Comparison of ENCODE assay signal across 1 cellular context in the genomic region with DNA sequence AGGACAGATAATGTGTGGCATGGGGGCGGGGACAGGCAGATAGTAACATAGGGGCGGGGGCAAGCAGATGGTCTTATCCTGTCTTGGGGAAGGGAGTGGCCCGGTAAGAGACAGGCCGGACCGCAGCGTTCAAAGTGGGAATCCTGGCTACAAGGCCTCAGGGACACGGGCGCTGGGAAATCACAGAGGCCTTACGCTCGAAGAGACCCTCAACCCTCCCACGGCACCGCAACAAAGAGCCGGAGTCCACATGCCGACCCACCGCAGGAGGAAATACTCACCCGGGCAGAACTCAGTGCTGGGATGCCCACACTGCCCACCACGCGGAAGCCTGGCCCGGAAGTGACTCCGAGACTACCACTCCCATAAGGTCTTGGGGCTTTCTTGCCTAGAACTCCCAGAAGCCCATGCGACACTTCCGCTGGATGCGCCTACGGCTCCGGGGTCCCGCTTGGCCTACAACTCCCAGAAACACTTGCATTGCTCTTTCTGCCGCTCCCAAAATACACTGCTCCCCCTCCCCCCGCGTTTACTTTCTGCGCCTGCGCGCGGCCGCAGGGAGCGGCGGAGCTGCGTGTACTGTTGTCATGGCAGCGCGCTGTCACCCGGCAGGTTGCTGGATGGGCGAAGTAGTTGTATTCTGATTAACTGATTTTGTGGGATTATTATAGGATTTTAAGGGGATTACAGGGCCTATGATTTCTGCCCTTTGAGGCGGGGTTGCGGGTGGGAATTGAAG.
TF ChIP-seq lines count a peak whose summit lies in the region.

A gene (minus strand): TSS at position 344 of the 739 bp plus-strand sequence. CDS start 3,840 bp downstream, outside the sequence.

TF ChIP-seq in K562, 482 proteins besides CTCF, POLR2A, EP300 and RAD21 (continued from another document and continues in another):
- TF ChIP-seq, protein P1, sequence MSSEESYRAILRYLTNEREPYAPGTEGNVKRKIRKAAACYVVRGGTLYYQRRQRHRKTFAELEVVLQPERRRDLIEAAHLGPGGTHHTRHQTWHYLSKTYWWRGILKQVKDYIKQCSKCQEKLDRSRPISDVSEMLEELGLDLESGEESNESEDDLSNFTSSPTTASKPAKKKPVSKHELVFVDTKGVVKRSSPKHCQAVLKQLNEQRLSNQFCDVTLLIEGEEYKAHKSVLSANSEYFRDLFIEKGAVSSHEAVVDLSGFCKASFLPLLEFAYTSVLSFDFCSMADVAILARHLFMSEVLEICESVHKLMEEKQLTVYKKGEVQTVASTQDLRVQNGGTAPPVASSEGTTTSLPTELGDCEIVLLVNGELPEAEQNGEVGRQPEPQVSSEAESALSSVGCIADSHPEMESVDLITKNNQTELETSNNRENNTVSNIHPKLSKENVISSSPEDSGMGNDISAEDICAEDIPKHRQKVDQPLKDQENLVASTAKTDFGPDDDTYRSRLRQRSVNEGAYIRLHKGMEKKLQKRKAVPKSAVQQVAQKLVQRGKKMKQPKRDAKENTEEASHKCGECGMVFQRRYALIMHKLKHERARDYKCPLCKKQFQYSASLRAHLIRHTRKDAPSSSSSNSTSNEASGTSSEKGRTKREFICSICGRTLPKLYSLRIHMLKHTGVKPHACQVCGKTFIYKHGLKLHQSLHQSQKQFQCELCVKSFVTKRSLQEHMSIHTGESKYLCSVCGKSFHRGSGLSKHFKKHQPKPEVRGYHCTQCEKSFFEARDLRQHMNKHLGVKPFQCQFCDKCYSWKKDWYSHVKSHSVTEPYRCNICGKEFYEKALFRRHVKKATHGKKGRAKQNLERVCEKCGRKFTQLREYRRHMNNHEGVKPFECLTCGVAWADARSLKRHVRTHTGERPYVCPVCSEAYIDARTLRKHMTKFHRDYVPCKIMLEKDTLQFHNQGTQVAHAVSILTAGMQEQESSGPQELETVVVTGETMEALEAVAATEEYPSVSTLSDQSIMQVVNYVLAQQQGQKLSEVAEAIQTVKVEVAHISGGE (CRISPR knock-in tag; IDR thresholded peaks at IDR 0.05), result peak in 1 of 3 experiments; percentile 86; a peak in 2 of 6 replicates
- TF ChIP-seq, protein P2, sequence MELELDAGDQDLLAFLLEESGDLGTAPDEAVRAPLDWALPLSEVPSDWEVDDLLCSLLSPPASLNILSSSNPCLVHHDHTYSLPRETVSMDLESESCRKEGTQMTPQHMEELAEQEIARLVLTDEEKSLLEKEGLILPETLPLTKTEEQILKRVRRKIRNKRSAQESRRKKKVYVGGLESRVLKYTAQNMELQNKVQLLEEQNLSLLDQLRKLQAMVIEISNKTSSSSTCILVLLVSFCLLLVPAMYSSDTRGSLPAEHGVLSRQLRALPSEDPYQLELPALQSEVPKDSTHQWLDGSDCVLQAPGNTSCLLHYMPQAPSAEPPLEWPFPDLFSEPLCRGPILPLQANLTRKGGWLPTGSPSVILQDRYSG (tag; conservative IDR thresholded peaks at IDR 0.05; ENCODE audit: low read depth), result no peak
- TF ChIP-seq SP2 (IDR thresholded peaks at IDR 0.05; ENCODE audit: extremely low read depth, low read depth, low read length, poor library complexity, severe bottlenecking), result no peak
- TF ChIP-seq, protein P3, sequence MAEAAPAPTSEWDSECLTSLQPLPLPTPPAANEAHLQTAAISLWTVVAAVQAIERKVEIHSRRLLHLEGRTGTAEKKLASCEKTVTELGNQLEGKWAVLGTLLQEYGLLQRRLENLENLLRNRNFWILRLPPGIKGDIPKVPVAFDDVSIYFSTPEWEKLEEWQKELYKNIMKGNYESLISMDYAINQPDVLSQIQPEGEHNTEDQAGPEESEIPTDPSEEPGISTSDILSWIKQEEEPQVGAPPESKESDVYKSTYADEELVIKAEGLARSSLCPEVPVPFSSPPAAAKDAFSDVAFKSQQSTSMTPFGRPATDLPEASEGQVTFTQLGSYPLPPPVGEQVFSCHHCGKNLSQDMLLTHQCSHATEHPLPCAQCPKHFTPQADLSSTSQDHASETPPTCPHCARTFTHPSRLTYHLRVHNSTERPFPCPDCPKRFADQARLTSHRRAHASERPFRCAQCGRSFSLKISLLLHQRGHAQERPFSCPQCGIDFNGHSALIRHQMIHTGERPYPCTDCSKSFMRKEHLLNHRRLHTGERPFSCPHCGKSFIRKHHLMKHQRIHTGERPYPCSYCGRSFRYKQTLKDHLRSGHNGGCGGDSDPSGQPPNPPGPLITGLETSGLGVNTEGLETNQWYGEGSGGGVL (CRISPR knock-in tag; IDR thresholded peaks at IDR 0.05), result no peak
- TF ChIP-seq, protein P4, sequence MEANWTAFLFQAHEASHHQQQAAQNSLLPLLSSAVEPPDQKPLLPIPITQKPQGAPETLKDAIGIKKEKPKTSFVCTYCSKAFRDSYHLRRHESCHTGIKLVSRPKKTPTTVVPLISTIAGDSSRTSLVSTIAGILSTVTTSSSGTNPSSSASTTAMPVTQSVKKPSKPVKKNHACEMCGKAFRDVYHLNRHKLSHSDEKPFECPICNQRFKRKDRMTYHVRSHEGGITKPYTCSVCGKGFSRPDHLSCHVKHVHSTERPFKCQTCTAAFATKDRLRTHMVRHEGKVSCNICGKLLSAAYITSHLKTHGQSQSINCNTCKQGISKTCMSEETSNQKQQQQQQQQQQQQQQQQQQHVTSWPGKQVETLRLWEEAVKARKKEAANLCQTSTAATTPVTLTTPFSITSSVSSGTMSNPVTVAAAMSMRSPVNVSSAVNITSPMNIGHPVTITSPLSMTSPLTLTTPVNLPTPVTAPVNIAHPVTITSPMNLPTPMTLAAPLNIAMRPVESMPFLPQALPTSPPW (CRISPR knock-in tag; IDR thresholded peaks at IDR 0.05), result peak; percentile 93
- TF ChIP-seq TFAM (CRISPR knock-in tag; conservative IDR thresholded peaks at IDR 0.05), result no peak
- TF ChIP-seq NR3C1 (CRISPR knock-in tag; IDR thresholded peaks at IDR 0.05), result no peak
- TF ChIP-seq MAFG (tag; conservative IDR thresholded peaks at IDR 0.05), result no peak
- no peak for TF ChIP-seq PTBP1 (IDR thresholded peaks at IDR 0.05; ENCODE audit: low read depth, low read length)
- no peak for TF ChIP-seq RHOXF2B (CRISPR knock-in tag; conservative IDR thresholded peaks at IDR 0.05)
- no peak for TF ChIP-seq ZNF778 (CRISPR knock-in tag; IDR thresholded peaks at IDR 0.05)
- peak; percentile 91 for TF ChIP-seq ZNF644 (tag; IDR thresholded peaks at IDR 0.05; ENCODE audit: low read depth)
- TF ChIP-seq RNF2 (IDR thresholded peaks at IDR 0.05), result peak; percentile 43; the same call in 1 of the 2 replicates
- TF ChIP-seq, protein P5, sequence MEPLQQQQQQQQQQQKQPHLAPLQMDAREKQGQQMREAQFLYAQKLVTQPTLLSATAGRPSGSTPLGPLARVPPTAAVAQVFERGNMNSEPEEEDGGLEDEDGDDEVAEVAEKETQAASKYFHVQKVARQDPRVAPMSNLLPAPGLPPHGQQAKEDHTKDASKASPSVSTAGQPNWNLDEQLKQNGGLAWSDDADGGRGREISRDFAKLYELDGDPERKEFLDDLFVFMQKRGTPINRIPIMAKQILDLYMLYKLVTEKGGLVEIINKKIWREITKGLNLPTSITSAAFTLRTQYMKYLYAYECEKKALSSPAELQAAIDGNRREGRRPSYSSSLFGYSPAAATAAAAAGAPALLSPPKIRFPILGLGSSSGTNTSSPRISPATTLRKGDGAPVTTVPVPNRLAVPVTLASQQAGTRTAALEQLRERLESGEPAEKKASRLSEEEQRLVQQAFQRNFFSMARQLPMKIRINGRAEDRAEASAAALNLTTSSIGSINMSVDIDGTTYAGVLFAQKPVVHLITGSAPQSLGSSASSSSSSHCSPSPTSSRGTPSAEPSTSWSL (CRISPR knock-in tag; IDR thresholded peaks at IDR 0.05; ENCODE audit: borderline replicate concordance), result no peak
- no peak for TF ChIP-seq ZNF324 (CRISPR knock-in tag; IDR thresholded peaks at IDR 0.05)
- no peak for TF ChIP-seq TCF7 (IDR thresholded peaks at IDR 0.05; ENCODE audit: borderline replicate concordance)
- TF ChIP-seq MEIS2 (IDR thresholded peaks at IDR 0.05; ENCODE audit: partially characterized antibody), result peak; percentile 82
- TF ChIP-seq KLF13 (tag; IDR thresholded peaks at IDR 0.05; ENCODE audit: borderline replicate concordance, low read depth), result no peak
- TF ChIP-seq, protein P6, sequence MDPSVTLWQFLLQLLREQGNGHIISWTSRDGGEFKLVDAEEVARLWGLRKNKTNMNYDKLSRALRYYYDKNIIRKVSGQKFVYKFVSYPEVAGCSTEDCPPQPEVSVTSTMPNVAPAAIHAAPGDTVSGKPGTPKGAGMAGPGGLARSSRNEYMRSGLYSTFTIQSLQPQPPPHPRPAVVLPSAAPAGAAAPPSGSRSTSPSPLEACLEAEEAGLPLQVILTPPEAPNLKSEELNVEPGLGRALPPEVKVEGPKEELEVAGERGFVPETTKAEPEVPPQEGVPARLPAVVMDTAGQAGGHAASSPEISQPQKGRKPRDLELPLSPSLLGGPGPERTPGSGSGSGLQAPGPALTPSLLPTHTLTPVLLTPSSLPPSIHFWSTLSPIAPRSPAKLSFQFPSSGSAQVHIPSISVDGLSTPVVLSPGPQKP (CRISPR knock-in tag; IDR thresholded peaks at IDR 0.05), result no peak
- peak; percentile 99 for TF ChIP-seq ELF1 (tag; IDR thresholded peaks at IDR 0.05)
- TF ChIP-seq ERF (CRISPR knock-in tag; IDR thresholded peaks at IDR 0.05), result peak; percentile 15; the same call in 1 of the 2 replicates
- peak; percentile 92 for TF ChIP-seq POLR2G (IDR thresholded peaks at IDR 0.05; ENCODE audit: low read depth, low read length)
- TF ChIP-seq FOXJ2 (tag; IDR thresholded peaks at IDR 0.05), result peak; percentile 88
- no peak for TF ChIP-seq ZNF551 (CRISPR knock-in tag; IDR thresholded peaks at IDR 0.05)
- no peak for TF ChIP-seq HEY1 (CRISPR knock-in tag; IDR thresholded peaks at IDR 0.05; ENCODE audit: borderline replicate concordance)
- peak; percentile 41; the same call in 1 of the 2 replicates for TF ChIP-seq JUN (IDR thresholded peaks at IDR 0.05; ENCODE audit: borderline replicate concordance, low read depth, low read length)
- TF ChIP-seq JUN (CRISPR knock-in tag; IDR thresholded peaks at IDR 0.05; ENCODE audit: borderline replicate concordance), result no peak
- no peak for TF ChIP-seq IRF2 (CRISPR knock-in tag; IDR thresholded peaks at IDR 0.05)
- TF ChIP-seq, protein P7, sequence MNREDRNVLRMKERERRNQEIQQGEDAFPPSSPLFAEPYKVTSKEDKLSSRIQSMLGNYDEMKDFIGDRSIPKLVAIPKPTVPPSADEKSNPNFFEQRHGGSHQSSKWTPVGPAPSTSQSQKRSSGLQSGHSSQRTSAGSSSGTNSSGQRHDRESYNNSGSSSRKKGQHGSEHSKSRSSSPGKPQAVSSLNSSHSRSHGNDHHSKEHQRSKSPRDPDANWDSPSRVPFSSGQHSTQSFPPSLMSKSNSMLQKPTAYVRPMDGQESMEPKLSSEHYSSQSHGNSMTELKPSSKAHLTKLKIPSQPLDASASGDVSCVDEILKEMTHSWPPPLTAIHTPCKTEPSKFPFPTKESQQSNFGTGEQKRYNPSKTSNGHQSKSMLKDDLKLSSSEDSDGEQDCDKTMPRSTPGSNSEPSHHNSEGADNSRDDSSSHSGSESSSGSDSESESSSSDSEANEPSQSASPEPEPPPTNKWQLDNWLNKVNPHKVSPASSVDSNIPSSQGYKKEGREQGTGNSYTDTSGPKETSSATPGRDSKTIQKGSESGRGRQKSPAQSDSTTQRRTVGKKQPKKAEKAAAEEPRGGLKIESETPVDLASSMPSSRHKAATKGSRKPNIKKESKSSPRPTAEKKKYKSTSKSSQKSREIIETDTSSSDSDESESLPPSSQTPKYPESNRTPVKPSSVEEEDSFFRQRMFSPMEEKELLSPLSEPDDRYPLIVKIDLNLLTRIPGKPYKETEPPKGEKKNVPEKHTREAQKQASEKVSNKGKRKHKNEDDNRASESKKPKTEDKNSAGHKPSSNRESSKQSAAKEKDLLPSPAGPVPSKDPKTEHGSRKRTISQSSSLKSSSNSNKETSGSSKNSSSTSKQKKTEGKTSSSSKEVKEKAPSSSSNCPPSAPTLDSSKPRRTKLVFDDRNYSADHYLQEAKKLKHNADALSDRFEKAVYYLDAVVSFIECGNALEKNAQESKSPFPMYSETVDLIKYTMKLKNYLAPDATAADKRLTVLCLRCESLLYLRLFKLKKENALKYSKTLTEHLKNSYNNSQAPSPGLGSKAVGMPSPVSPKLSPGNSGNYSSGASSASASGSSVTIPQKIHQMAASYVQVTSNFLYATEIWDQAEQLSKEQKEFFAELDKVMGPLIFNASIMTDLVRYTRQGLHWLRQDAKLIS (CRISPR knock-in tag; IDR thresholded peaks at IDR 0.05), result no peak
- no peak for TF ChIP-seq NFATC3 (IDR thresholded peaks at IDR 0.05)
- TF ChIP-seq, protein P8, sequence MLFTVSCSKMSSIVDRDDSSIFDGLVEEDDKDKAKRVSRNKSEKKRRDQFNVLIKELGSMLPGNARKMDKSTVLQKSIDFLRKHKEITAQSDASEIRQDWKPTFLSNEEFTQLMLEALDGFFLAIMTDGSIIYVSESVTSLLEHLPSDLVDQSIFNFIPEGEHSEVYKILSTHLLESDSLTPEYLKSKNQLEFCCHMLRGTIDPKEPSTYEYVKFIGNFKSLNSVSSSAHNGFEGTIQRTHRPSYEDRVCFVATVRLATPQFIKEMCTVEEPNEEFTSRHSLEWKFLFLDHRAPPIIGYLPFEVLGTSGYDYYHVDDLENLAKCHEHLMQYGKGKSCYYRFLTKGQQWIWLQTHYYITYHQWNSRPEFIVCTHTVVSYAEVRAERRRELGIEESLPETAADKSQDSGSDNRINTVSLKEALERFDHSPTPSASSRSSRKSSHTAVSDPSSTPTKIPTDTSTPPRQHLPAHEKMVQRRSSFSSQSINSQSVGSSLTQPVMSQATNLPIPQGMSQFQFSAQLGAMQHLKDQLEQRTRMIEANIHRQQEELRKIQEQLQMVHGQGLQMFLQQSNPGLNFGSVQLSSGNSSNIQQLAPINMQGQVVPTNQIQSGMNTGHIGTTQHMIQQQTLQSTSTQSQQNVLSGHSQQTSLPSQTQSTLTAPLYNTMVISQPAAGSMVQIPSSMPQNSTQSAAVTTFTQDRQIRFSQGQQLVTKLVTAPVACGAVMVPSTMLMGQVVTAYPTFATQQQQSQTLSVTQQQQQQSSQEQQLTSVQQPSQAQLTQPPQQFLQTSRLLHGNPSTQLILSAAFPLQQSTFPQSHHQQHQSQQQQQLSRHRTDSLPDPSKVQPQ (CRISPR knock-in tag; IDR thresholded peaks at IDR 0.05; ENCODE audit: borderline replicate concordance), result no peak
- TF ChIP-seq ZNF217 (CRISPR knock-in tag; IDR thresholded peaks at IDR 0.05), result no peak
- TF ChIP-seq ZNF197 (CRISPR knock-in tag; IDR thresholded peaks at IDR 0.05; ENCODE audit: low read depth), result no peak; the same call in 1 of the 2 replicates
- no peak for TF ChIP-seq ILK (tag; IDR thresholded peaks at IDR 0.05; ENCODE audit: borderline replicate concordance, low read depth)
- TF ChIP-seq ARHGAP35 (IDR thresholded peaks at IDR 0.05; ENCODE audit: partially characterized antibody), result no peak
- TF ChIP-seq NFE2 (IDR thresholded peaks at IDR 0.05; ENCODE audit: low read depth), result no peak
- TF ChIP-seq ATF1 (CRISPR knock-in tag; IDR thresholded peaks at IDR 0.05), result no peak
- TF ChIP-seq ATF1 (tag; IDR thresholded peaks at IDR 0.05), result peak; percentile 75
- 0 out of 2 replicates have a peak, but pooled peaks have one; percentile 71 for TF ChIP-seq ZNF175 (CRISPR knock-in tag; IDR thresholded peaks at IDR 0.05; ENCODE audit: low read depth)
- TF ChIP-seq SRSF9 (IDR thresholded peaks at IDR 0.05; ENCODE audit: borderline replicate concordance, low read depth, low read length), result no peak
- TF ChIP-seq CBX2 (IDR thresholded peaks at IDR 0.05; ENCODE audit: insufficient read depth, low read length, poor library complexity, severe bottlenecking), result no peak
- no peak for TF ChIP-seq ZNF695 (CRISPR knock-in tag; IDR thresholded peaks at IDR 0.05)
- TF ChIP-seq HDGF (IDR thresholded peaks at IDR 0.05), result no peak
- TF ChIP-seq ZFP1 (CRISPR knock-in tag; IDR thresholded peaks at IDR 0.05), result no peak
